In the genomic region with DNA sequence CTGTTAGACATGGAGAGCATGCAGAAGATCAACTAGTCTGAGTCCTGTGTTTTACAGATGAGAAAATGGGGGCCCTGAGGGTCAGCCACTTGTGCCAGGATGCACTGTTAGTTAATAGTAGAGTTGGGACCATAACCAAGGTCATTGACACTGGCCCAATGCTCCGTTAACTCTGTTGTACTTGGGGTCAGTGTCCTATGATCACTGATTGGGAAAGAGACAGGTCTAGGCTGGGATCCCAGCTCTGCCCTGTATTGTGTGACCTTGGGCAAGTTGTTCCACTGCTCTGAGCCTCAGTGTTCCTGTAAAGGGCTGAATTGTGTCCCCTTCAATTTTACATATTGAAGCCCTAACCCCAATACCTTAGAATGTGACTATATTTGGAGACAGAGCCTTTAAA, we compare ENCODE assay signal across 22 cellular contexts.
DNase-seq lines count a peak whose midpoint lies in the region; ATAC-seq and TF ChIP-seq lines count a peak whose summit lies in the region.
"Had no signal": no experiment of that assay in that cellular context is flagged by ENCODE, and none has a peak within 500 bp of the region (broad histone marks: within the 10 kb centered on the region; RNA-seq: fewer than 3 reads in every experiment).

No MANE protein-coding gene starts in this region.

- POLR2A ChIA-PET in SK-N-SH (lab: Yijun Ruan, JAX), result no interaction called here

- H3K27ac ChIP-seq in SK-N-SH (ENCODE audit: low read depth in 2 of 2, low read length in 1 of 2) (peak overlapping the region in 1 of 2 experiments; percentile 93; a peak in 2 of 4 replicates), liver (ENCODE audit: low read depth in 1 of 2, low read length in 2 of 2) (peak overlapping the region; percentile 49 to 51), rectal smooth muscle tissue (ENCODE audit: low read depth, low read length) (peak overlapping the region; percentile 7)
- H3K27ac ChIP-seq: 22Rv1; BLaER1 treated with 17β-estradiol and CSF1 and Interleukin-3, amounts not matched to agents 10 nM and 100 nM; HL-60; RWPE1 had no signal

- H3K4me3 ChIP-seq in SK-N-SH (ENCODE audit: low read depth in 2 of 2, low read length in 1 of 2) (no peak overlapping the region), liver (ENCODE audit: low read depth in 1 of 3, low read length in 3 of 3) (no peak overlapping the region), rectal smooth muscle tissue (ENCODE audit: low read length) (no peak overlapping the region)
- H3K4me3 ChIP-seq: BLaER1 treated with 17β-estradiol and CSF1 and Interleukin-3, amounts not matched to agents 10 nM and 100 nM had no signal

- DNase-seq in SK-N-SH (no peak), RKO (ENCODE audit: low spot score) (no peak), NCI-H345 treated with DMSO at 0.1 percent for 48 hours (lab: John Stamatoyannopoulos, UW; ENCODE audit: unreplicated experiment) (no peak)
- no peak for DNase-seq in stimulated activated CD4-positive, alpha-beta T cell treated with anti-CD3 and anti-CD28 coated beads, Interleukin-1b, Interleukin-23, amount 100 ng/mL, for 48 hours
- DNase-seq: Caco-2, DMS 273 treated with DMSO at 0.1 percent for 48 hours, DMS79 treated with DMSO at 0.1 percent for 48 hours, H9, NCI-H1105, NCI-H2081 treated with DMSO at 0.1 percent for 48 hours, NCI-H2171 treated with DMSO at 0.1 percent for 48 hours, NCI-H446, PC-3, SHP77 treated with DMSO at 0.1 percent for 48 hours had no signal

- ATAC-seq in SK-N-SH treated with all-trans-retinoic acid at 6 μM for 48 hours (no peak), GM18867 (IDR thresholded peaks at IDR 0.05; ENCODE audit: unreplicated experiment) (no peak)
- ATAC-seq: PC-3 had no signal

- CTCF ChIA-PET in SK-N-SH (lab: Yijun Ruan, JAX), result no interaction called here

- no peak overlapping the region; the same call in 1 of the 2 replicates for H3K4me2 ChIP-seq in SK-N-SH
- H3K4me2 ChIP-seq: BLaER1 treated with 17β-estradiol and CSF1 and Interleukin-3, amounts not matched to agents 10 nM and 100 nM had no signal

- H3F3A ChIP-seq in SK-N-SH (replicated peaks; ENCODE audit: insufficient read depth), result peaks cover 21% of the 10 kb centered on the region

- no peaks in the 10 kb centered on the region for H3K9me2 ChIP-seq in SK-N-SH

- H3K9ac ChIP-seq in SK-N-SH, result no peak overlapping the region
- no peak overlapping the region for H3K9ac ChIP-seq in liver (ENCODE audit: low read depth in 1 of 2, low read length in 2 of 2)
- no peak overlapping the region for H3K9ac ChIP-seq in rectal smooth muscle tissue (ENCODE audit: low read length)
- H3K9ac ChIP-seq: BLaER1 treated with 17β-estradiol and CSF1 and Interleukin-3, amounts not matched to agents 10 nM and 100 nM had no signal

- no peaks in the 10 kb centered on the region for H3K79me2 ChIP-seq in SK-N-SH (ENCODE audit: insufficient read depth)

- H4K20me1 ChIP-seq in SK-N-SH (ENCODE audit: insufficient read depth), result no peaks in the 10 kb centered on the region
- H4K20me1 ChIP-seq: BLaER1 treated with 17β-estradiol and CSF1 and Interleukin-3, amounts not matched to agents 10 nM and 100 nM had no signal

- WGBS in SK-N-SH (ENCODE audit: low lambda C conversion rate), result 80% methylated on average over 1 of the region's 1 CpG
- WGBS in liver, result 26% methylated on average over 1 of the region's 1 CpG

- TF ChIP-seq CTCF in SK-N-SH (IDR thresholded peaks at IDR 0.05), result no peak
- TF ChIP-seq CTCF in liver (IDR thresholded peaks at IDR 0.05; ENCODE audit: low read depth, low read length, missing input control), result no peak

- H3K4me1 ChIP-seq in SK-N-SH (ENCODE audit: control insufficient read depth in 1 of 2, insufficient read depth in 2 of 2, low read depth in 1 of 2, low read length in 1 of 2) (peaks cover 0 to 31% of the 10 kb centered on the region in 2 experiments; a peak in 3 of 4 replicates), liver (ENCODE audit: control insufficient read depth in 4 of 4, insufficient read depth in 4 of 4, low read length in 3 of 4) (peaks cover 8 to 53% (median 42%) of the 10 kb centered on the region in 4 donors), rectal smooth muscle tissue (ENCODE audit: control insufficient read depth, insufficient read depth, low read length) (peaks cover 18% of the 10 kb centered on the region)
- H3K4me1 ChIP-seq: BLaER1 treated with 17β-estradiol and CSF1 and Interleukin-3, amounts not matched to agents 10 nM and 100 nM; Caco-2 had no signal

- TF ChIP-seq RAD21 in SK-N-SH (IDR thresholded peaks at IDR 0.05; ENCODE audit: low read length) (no peak), liver (IDR thresholded peaks at IDR 0.05) (peak; percentile 46 to 61)

- H3K36me3 ChIP-seq in SK-N-SH (replicated peaks in 1 of 2; ENCODE audit: control insufficient read depth in 1 of 2, insufficient read depth in 2 of 2, low read length in 1 of 2) (no peaks in the 10 kb centered on the region), liver (ENCODE audit: control insufficient read depth in 4 of 4, insufficient read depth in 3 of 4, low read depth in 1 of 4, low read length in 3 of 4) (no peaks in the 10 kb centered on the region), rectal smooth muscle tissue (ENCODE audit: control insufficient read depth, insufficient read depth, low read length) (no peaks in the 10 kb centered on the region)
- H3K36me3 ChIP-seq: BLaER1 treated with 17β-estradiol and CSF1 and Interleukin-3, amounts not matched to agents 10 nM and 100 nM had no signal

- no peak for TF ChIP-seq EP300 in SK-N-SH (IDR thresholded peaks at IDR 0.05; ENCODE audit: borderline replicate concordance in 1 of 2, low read depth in 1 of 2, low read length in 1 of 2)

- 0 out of 2 replicates have a peak overlapping the region, but pooled peaks have one; percentile 33 for H2AFZ ChIP-seq in SK-N-SH (ENCODE audit: low read depth)

- peaks cover 1% of the 10 kb centered on the region; the same call in 1 of the 2 replicates for H3K9me3 ChIP-seq in SK-N-SH
- H3K9me3 ChIP-seq in liver (ENCODE audit: control insufficient read depth in 4 of 4, low read length in 3 of 4), result peaks cover 0 to 4% (median 0%) of the 10 kb centered on the region in 4 donors

- no peaks in the 10 kb centered on the region for H3K27me3 ChIP-seq in SK-N-SH (ENCODE audit: insufficient read depth)
- H3K27me3 ChIP-seq in liver (ENCODE audit: control insufficient read depth in 4 of 4, insufficient read depth in 4 of 4, low read length in 3 of 4), result no peaks in the 10 kb centered on the region
- no peaks in the 10 kb centered on the region for H3K27me3 ChIP-seq in rectal smooth muscle tissue (ENCODE audit: control insufficient read depth, insufficient read depth, low read length)
- H3K27me3 ChIP-seq: BLaER1 treated with 17β-estradiol and CSF1 and Interleukin-3, amounts not matched to agents 10 nM and 100 nM had no signal

TF ChIP-seq in SK-N-SH, 30 proteins besides CTCF, POLR2A, EP300 and RAD21 (continues in another document):
- TF ChIP-seq, protein P1, sequence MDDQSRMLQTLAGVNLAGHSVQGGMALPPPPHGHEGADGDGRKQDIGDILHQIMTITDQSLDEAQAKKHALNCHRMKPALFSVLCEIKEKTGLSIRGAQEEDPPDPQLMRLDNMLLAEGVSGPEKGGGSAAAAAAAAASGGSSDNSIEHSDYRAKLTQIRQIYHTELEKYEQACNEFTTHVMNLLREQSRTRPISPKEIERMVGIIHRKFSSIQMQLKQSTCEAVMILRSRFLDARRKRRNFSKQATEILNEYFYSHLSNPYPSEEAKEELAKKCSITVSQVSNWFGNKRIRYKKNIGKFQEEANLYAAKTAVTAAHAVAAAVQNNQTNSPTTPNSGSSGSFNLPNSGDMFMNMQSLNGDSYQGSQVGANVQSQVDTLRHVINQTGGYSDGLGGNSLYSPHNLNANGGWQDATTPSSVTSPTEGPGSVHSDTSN (IDR thresholded peaks at IDR 0.05), result no peak
- TF ChIP-seq JUND (IDR thresholded peaks at IDR 0.05) (no peak), POLR2AphosphoS5 (IDR thresholded peaks at IDR 0.05; ENCODE audit: low read depth, low read length) (no peak)

TF ChIP-seq in SK-N-SH treated with all-trans-retinoic acid at 6 μM for 48 hours, 23 proteins besides CTCF, POLR2A, EP300 and RAD21 (continues in another document):
- TF ChIP-seq ISL1 (CRISPR knock-in tag; IDR thresholded peaks at IDR 0.05) (no peak), ZNF565 (CRISPR knock-in tag; conservative IDR thresholded peaks at IDR 0.05; ENCODE audit: low read depth) (no peak), ZFP30 (CRISPR knock-in tag; IDR thresholded peaks at IDR 0.05) (no peak), BACH2 (CRISPR knock-in tag; IDR thresholded peaks at IDR 0.05; ENCODE audit: borderline replicate concordance) (no peak), RARB (CRISPR knock-in tag; IDR thresholded peaks at IDR 0.05) (no peak), CSRNP3 (CRISPR knock-in tag; IDR thresholded peaks at IDR 0.05) (no peak)

TF ChIP-seq in liver, 16 proteins besides CTCF, POLR2A, EP300 and RAD21 (continues in another document):
- no peak for TF ChIP-seq FOXA1 (IDR thresholded peaks at IDR 0.05)
- TF ChIP-seq MAX (IDR thresholded peaks at IDR 0.05), result peak; percentile 75
- TF ChIP-seq, protein P2, sequence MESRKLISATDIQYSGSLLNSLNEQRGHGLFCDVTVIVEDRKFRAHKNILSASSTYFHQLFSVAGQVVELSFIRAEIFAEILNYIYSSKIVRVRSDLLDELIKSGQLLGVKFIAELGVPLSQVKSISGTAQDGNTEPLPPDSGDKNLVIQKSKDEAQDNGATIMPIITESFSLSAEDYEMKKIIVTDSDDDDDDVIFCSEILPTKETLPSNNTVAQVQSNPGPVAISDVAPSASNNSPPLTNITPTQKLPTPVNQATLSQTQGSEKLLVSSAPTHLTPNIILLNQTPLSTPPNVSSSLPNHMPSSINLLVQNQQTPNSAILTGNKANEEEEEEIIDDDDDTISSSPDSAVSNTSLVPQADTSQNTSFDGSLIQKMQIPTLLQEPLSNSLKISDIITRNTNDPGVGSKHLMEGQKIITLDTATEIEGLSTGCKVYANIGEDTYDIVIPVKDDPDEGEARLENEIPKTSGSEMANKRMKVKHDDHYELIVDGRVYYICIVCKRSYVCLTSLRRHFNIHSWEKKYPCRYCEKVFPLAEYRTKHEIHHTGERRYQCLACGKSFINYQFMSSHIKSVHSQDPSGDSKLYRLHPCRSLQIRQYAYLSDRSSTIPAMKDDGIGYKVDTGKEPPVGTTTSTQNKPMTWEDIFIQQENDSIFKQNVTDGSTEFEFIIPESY (IDR thresholded peaks at IDR 0.05), result peak; percentile 75
- peak; percentile 66 for TF ChIP-seq YY1 (IDR thresholded peaks at IDR 0.05)
- TF ChIP-seq GABPA (IDR thresholded peaks at IDR 0.05 in 1 of 2, conservative IDR thresholded peaks at IDR 0.05 in 1 of 2), result peak in 1 of 2 donors; percentile 43
- TF ChIP-seq NR2F2 (IDR thresholded peaks at IDR 0.05), result peak; percentile 76
- peak; percentile 93 for TF ChIP-seq SP1 (IDR thresholded peaks at IDR 0.05)
- peak; percentile 98 to 99 for TF ChIP-seq HNF4A (conservative IDR thresholded peaks at IDR 0.05)
- TF ChIP-seq RXRA (IDR thresholded peaks at IDR 0.05), result peak; percentile 100
- TF ChIP-seq TAF1 (conservative IDR thresholded peaks at IDR 0.05), result no peak
- peak; percentile 60 for TF ChIP-seq FOXA2 (IDR thresholded peaks at IDR 0.05)
- TF ChIP-seq EGR1 (IDR thresholded peaks at IDR 0.05; ENCODE audit: low read depth in 2 of 2), result peak in 1 of 2 donors; percentile 73
